In the genomic region with DNA sequence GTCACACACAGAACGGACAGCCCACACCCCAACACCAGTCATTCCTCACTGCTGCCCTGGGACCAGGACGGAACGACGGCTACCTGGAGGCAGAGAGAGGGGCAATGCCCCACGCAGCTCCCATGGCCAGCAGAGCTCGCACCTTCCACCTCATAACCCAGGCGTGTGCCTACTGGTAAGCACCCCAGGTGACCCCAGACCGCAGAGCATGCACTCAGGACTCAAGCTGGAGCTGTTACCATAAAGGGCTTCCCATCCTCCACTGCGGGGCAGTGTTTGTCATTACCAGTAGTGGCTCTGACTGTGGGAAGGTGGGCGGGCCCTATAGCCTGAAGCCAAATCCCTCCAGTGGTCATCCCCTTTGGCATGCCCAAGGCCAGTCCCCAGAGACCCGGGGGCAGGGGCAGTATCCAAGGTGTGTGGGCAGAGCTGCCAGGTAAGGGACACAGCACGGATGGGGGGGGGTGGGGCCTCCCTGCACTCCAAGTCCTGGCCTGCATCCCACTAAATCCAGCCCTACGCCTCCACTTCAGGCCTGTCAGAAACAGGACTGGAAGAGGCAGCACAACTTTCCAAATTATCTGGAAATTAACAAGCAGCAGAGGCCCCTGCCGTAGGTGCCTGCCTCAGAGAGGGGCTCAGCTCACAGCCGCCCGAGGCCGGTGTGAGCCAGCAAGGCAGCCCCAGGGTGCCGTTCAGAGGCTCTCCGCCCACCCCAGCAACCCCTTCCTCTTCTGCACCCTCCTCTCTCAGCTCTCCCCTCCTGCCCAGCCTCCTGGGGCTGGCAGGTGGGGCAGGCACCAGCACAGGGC, we compare ENCODE assay signal across 11 cellular contexts. TPM values are rescaled to one million over a fixed set of nuclear protein-coding genes. Genes with fewer than 3 reads are reported as not detected.
DNase-seq lines count a peak whose midpoint lies in the region; ATAC-seq and TF ChIP-seq lines count a peak whose summit lies in the region.
"Had no signal": no experiment of that assay in that cellular context is flagged by ENCODE, and none has a peak within 500 bp of the region (broad histone marks: within the 10 kb centered on the region; RNA-seq: fewer than 3 reads in every experiment).

No MANE protein-coding gene starts in this region.

- WGBS in HUES64 = 43% methylated on average over 19 of the region's 19 CpGs
- 76% methylated on average over 19 of the region's 19 CpGs for WGBS in liver

- no peak for DNase-seq in KBM-7
- no peak for DNase-seq in COLO668 (lab: John Stamatoyannopoulos, UW; ENCODE audit: unreplicated experiment)
- DNase-seq in AML-193 (lab: John Stamatoyannopoulos, UW) = no peak
- DNase-seq: activated naive CD4-positive, alpha-beta T cell treated with anti-CD3 and anti-CD28 coated beads, Interleukin-2, amount 50 U/mL, for 16 hours; NCI-H526 treated with DMSO at 0.1 percent for 48 hours had no signal

- in situ Hi-C loops in KBM-7 (cut with MboI; ENCODE audit: low pct_unique_long_range_greater_than_20kb, low sequenced_read_pairs) = no loop called here

- TF ChIP-seq RAD21 in liver (IDR thresholded peaks at IDR 0.05) = no peak

- H3K9me3 ChIP-seq in HUES64 (ENCODE audit: insufficient read depth, low read depth, low read length) = no peaks in the 10 kb centered on the region
- H3K9me3 ChIP-seq in duodenal mucosa (ENCODE audit: control insufficient read depth in 1 of 2, low read length in 2 of 2) = no peaks in the 10 kb centered on the region
- H3K9me3 ChIP-seq in liver (ENCODE audit: control insufficient read depth in 4 of 4, low read length in 3 of 4) = no peaks in the 10 kb centered on the region
- no peaks in the 10 kb centered on the region for H3K9me3 ChIP-seq in stomach smooth muscle (ENCODE audit: control insufficient read depth in 2 of 2, low read length in 2 of 2)

- H3K27me3 ChIP-seq in HUES64 (ENCODE audit: insufficient read depth, low read length) (no peaks in the 10 kb centered on the region), duodenal mucosa (ENCODE audit: control insufficient read depth in 1 of 2, insufficient read depth in 2 of 2, low read length in 2 of 2) (no peaks in the 10 kb centered on the region), liver (ENCODE audit: control insufficient read depth in 4 of 4, insufficient read depth in 4 of 4, low read length in 3 of 4) (no peaks in the 10 kb centered on the region), stomach smooth muscle (ENCODE audit: control insufficient read depth in 1 of 2, insufficient read depth in 2 of 2, low read length in 2 of 2) (no peaks in the 10 kb centered on the region)

- TF ChIP-seq CTCF in liver (IDR thresholded peaks at IDR 0.05; ENCODE audit: low read depth, low read length, missing input control) = no peak

- H3K4me1 ChIP-seq in HUES64 (ENCODE audit: insufficient read depth, low read length) (peaks cover 60% of the 10 kb centered on the region), duodenal mucosa (ENCODE audit: control insufficient read depth in 1 of 2, insufficient read depth in 2 of 2, low read length in 2 of 2) (peaks cover 18 to 41% of the 10 kb centered on the region in 2 donors), liver (ENCODE audit: control insufficient read depth in 4 of 4, insufficient read depth in 4 of 4, low read length in 3 of 4) (peaks cover 15 to 54% (median 27%) of the 10 kb centered on the region in 4 donors), stomach smooth muscle (ENCODE audit: control insufficient read depth, insufficient read depth, low read length) (peaks cover 79% of the 10 kb centered on the region)

- H3K27ac ChIP-seq in HUES64 (ENCODE audit: low read depth, low read length) (peak overlapping the region; percentile 85), duodenal mucosa (ENCODE audit: low read depth, low read length) (peak overlapping the region; percentile 22), liver (ENCODE audit: low read depth in 1 of 2, low read length in 2 of 2) (peak overlapping the region; percentile 38 to 47), stomach smooth muscle (ENCODE audit: low read length) (peak overlapping the region; percentile 31)
- H3K27ac ChIP-seq: HL-60 had no signal

- H3K9ac ChIP-seq in HUES64 (ENCODE audit: low read depth, low read length) (no peak overlapping the region; the same call in 1 of the 2 replicates), duodenal mucosa (ENCODE audit: low read depth in 1 of 2, low read length in 2 of 2) (no peak overlapping the region), liver (ENCODE audit: low read depth in 1 of 2, low read length in 2 of 2) (no peak overlapping the region), stomach smooth muscle (ENCODE audit: low read length in 2 of 2) (peak overlapping the region in 1 of 2 donors; percentile 31)

- H3K36me3 ChIP-seq in HUES64 (ENCODE audit: insufficient read depth, low read length) = no peaks in the 10 kb centered on the region
- no peaks in the 10 kb centered on the region for H3K36me3 ChIP-seq in duodenal mucosa (ENCODE audit: control insufficient read depth in 1 of 2, insufficient read depth in 2 of 2, low read length in 2 of 2)
- no peaks in the 10 kb centered on the region for H3K36me3 ChIP-seq in liver (ENCODE audit: control insufficient read depth in 4 of 4, insufficient read depth in 3 of 4, low read depth in 1 of 4, low read length in 3 of 4)
- H3K36me3 ChIP-seq in stomach smooth muscle (ENCODE audit: control insufficient read depth in 2 of 2, insufficient read depth in 2 of 2, low read length in 2 of 2) = no peaks in the 10 kb centered on the region

- ATAC-seq in GM19351 (IDR thresholded peaks at IDR 0.05; ENCODE audit: unreplicated experiment) = no peak

- no peak overlapping the region for H3K4me3 ChIP-seq in HUES64 (ENCODE audit: low read length)
- no peak overlapping the region for H3K4me3 ChIP-seq in duodenal mucosa (ENCODE audit: low read depth in 1 of 2, low read length in 2 of 2)
- no peak overlapping the region for H3K4me3 ChIP-seq in liver (ENCODE audit: low read depth in 1 of 3, low read length in 3 of 3)
- peak overlapping the region in 1 of 2 donors; percentile 44 for H3K4me3 ChIP-seq in stomach smooth muscle (ENCODE audit: low read length in 2 of 2)

TF ChIP-seq in liver, 16 proteins besides CTCF, POLR2A, EP300 and RAD21 (continues in another document):
- TF ChIP-seq JUND (IDR thresholded peaks at IDR 0.05) (no peak), FOXA2 (IDR thresholded peaks at IDR 0.05) (no peak), NR2F2 (IDR thresholded peaks at IDR 0.05) (no peak), HNF4G (IDR thresholded peaks at IDR 0.05) (no peak), EGR1 (IDR thresholded peaks at IDR 0.05; ENCODE audit: low read depth in 2 of 2) (no peak), YY1 (IDR thresholded peaks at IDR 0.05) (no peak), HNF4A (conservative IDR thresholded peaks at IDR 0.05) (no peak), SP1 (IDR thresholded peaks at IDR 0.05) (no peak), TAF1 (conservative IDR thresholded peaks at IDR 0.05) (no peak)
- TF ChIP-seq, protein P1, sequence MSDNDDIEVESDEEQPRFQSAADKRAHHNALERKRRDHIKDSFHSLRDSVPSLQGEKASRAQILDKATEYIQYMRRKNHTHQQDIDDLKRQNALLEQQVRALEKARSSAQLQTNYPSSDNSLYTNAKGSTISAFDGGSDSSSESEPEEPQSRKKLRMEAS (IDR thresholded peaks at IDR 0.05) = no peak
- TF ChIP-seq, protein P2, sequence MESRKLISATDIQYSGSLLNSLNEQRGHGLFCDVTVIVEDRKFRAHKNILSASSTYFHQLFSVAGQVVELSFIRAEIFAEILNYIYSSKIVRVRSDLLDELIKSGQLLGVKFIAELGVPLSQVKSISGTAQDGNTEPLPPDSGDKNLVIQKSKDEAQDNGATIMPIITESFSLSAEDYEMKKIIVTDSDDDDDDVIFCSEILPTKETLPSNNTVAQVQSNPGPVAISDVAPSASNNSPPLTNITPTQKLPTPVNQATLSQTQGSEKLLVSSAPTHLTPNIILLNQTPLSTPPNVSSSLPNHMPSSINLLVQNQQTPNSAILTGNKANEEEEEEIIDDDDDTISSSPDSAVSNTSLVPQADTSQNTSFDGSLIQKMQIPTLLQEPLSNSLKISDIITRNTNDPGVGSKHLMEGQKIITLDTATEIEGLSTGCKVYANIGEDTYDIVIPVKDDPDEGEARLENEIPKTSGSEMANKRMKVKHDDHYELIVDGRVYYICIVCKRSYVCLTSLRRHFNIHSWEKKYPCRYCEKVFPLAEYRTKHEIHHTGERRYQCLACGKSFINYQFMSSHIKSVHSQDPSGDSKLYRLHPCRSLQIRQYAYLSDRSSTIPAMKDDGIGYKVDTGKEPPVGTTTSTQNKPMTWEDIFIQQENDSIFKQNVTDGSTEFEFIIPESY (IDR thresholded peaks at IDR 0.05) = no peak
- TF ChIP-seq, protein P3, sequence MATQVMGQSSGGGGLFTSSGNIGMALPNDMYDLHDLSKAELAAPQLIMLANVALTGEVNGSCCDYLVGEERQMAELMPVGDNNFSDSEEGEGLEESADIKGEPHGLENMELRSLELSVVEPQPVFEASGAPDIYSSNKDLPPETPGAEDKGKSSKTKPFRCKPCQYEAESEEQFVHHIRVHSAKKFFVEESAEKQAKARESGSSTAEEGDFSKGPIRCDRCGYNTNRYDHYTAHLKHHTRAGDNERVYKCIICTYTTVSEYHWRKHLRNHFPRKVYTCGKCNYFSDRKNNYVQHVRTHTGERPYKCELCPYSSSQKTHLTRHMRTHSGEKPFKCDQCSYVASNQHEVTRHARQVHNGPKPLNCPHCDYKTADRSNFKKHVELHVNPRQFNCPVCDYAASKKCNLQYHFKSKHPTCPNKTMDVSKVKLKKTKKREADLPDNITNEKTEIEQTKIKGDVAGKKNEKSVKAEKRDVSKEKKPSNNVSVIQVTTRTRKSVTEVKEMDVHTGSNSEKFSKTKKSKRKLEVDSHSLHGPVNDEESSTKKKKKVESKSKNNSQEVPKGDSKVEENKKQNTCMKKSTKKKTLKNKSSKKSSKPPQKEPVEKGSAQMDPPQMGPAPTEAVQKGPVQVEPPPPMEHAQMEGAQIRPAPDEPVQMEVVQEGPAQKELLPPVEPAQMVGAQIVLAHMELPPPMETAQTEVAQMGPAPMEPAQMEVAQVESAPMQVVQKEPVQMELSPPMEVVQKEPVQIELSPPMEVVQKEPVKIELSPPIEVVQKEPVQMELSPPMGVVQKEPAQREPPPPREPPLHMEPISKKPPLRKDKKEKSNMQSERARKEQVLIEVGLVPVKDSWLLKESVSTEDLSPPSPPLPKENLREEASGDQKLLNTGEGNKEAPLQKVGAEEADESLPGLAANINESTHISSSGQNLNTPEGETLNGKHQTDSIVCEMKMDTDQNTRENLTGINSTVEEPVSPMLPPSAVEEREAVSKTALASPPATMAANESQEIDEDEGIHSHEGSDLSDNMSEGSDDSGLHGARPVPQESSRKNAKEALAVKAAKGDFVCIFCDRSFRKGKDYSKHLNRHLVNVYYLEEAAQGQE (IDR thresholded peaks at IDR 0.05) = no peak

RNA-seq across cellular contexts. Expression of a gene that starts 4.8 kb away (rescaled TPM):
- polyA plus RNA-seq in HUES64 (2013, experiment 1 of 2) = 43.7 TPM
- polyA plus RNA-seq in HUES64 (2013, experiment 2 of 2) = 40.2 TPM
- 10 to 100 TPM; 10.1 to 32.2 TPM for total RNA-seq in liver
- 10 to 100 TPM; 11.3 to 29.0 TPM for polyA plus RNA-seq in liver

RNA-seq across cellular contexts. Expression of a gene that starts 37.5 kb away (rescaled TPM):
- polyA plus RNA-seq in HUES64 (2013, experiment 1 of 2) = not detected
- not detected for polyA plus RNA-seq in HUES64 (2013, experiment 2 of 2)
- not detected for total RNA-seq in liver
- not detected for polyA plus RNA-seq in liver

RNA-seq across cellular contexts. Expression of a gene that starts 49.3 kb away (rescaled TPM):
- polyA plus RNA-seq in HUES64 (2013, experiment 1 of 2) = not detected
- polyA plus RNA-seq in HUES64 (2013, experiment 2 of 2) = not detected
- under 1 TPM in 1 of 2 donors, not detected in 1; 0.33 TPM for total RNA-seq in liver
- polyA plus RNA-seq in liver = under 1 TPM in 1 of 2 donors, not detected in 1; 0.09 TPM

Comparison
In these comparisons a context has a peak if more than half of its experiments do, and no peak if none do; other contexts are left out.
1. H3K27ac ChIP-seq: peak in every context shown above with its lines; median percentile 85 in HUES64; 42 in liver; 31 in stomach smooth muscle; 22 in duodenal mucosa.